In genomic region chr1:234519506-234519905, GRCh38 we compare ENCODE assay signal across 1 cellular context.
TF ChIP-seq lines count a peak whose summit lies in the region.

No MANE protein-coding gene starts in this region.

TF ChIP-seq in WTC11, 78 proteins besides CTCF, POLR2A, EP300 and RAD21 (continued from another document):
- TF ChIP-seq ZNF532 (CRISPR knock-in tag; IDR thresholded peaks at IDR 0.05; ENCODE audit: borderline replicate concordance): no peak
TF ChIP-seq in WTC11: peak in this region for 0.
